9 cellular contexts compared by ENCODE assay signal in genomic region chr1:156090822-156091188, GRCh38. TPM values are rescaled to one million over a fixed set of nuclear protein-coding genes. Genes with fewer than 3 reads are reported as not detected.
A peak's percentile ranks its signal among the peaks of the same experiment; 100 is the strongest.
DNase-seq lines count a peak whose midpoint lies in the region; ATAC-seq and TF ChIP-seq lines count a peak whose summit lies in the region.
"Had no signal": no experiment of that assay in that cellular context is flagged by ENCODE, and none has a peak within 500 bp of the region (broad histone marks: within the 10 kb centered on the region; RNA-seq: fewer than 3 reads in every experiment).

No MANE protein-coding gene starts in this region.

- TF ChIP-seq CTCF in HFFc6 (IDR thresholded peaks at IDR 0.05) (peak; percentile 97), cardiac fibroblast (IDR thresholded peaks at IDR 0.05; ENCODE audit: low read depth, low read length) (peak; percentile 67)

- DNase-seq in Caki2 (ENCODE audit: low read depth) (peak; percentile 59), HFFc6 (peak; percentile 57), NCI-H2227 (lab: John Stamatoyannopoulos, UW; ENCODE audit: unreplicated experiment) (peak; percentile 89), cardiac fibroblast (ENCODE audit: low read depth in 2 of 2) (peak; percentile 84)
- peak; percentile 91 for DNase-seq in stimulated activated CD4-positive, alpha-beta T cell treated with anti-CD3 and anti-CD28 coated beads, Interleukin-4, amount 100 ng/mL, for 1 hour

- in situ Hi-C loops in Caki2 (cut with HindIII; ENCODE audit: low pct_unique_long_range_greater_than_20kb, low sequenced_read_pairs) = no loop called here

- peaks cover 3% of the 10 kb centered on the region; the same call in 1 of the 2 replicates for H3K27me3 Mint-ChIP-seq in HFFc6 (ENCODE audit: insufficient read depth)

- no peaks in the 10 kb centered on the region for H3K36me3 Mint-ChIP-seq in HFFc6 (ENCODE audit: low read depth)

- no peaks in the 10 kb centered on the region for H3K9me3 Mint-ChIP-seq in HFFc6

- peak overlapping the region; percentile 33 for H3K27ac ChIP-seq in layer of hippocampus (ENCODE audit: low read depth, low read length)

- no peak overlapping the region for H3K4me3 ChIP-seq in cardiac fibroblast (replicated peaks in 1 of 2; ENCODE audit: low read depth in 2 of 2, low read length in 2 of 2)

- peaks cover 20% of the 10 kb centered on the region for H3K4me1 Mint-ChIP-seq in HFFc6 (ENCODE audit: low read depth)

- peak; percentile 98 for ATAC-seq in activated CD4-positive, CD25-positive, alpha-beta regulatory T cell treated with anti-CD3 and anti-CD28 coated beads, Interleukin-2, amount 50 U/mL, for 24 hours
- no peak for ATAC-seq in GM18520 (IDR thresholded peaks at IDR 0.05; ENCODE audit: unreplicated experiment)

- no peak overlapping the region for H3K4me3 Mint-ChIP-seq in HFFc6

- H3K27ac Mint-ChIP-seq in HFFc6 = no peak overlapping the region

- no peaks in the 10 kb centered on the region for H3K27me3 ChIP-seq in layer of hippocampus (ENCODE audit: control insufficient read depth, insufficient read depth, low read length)

RNA-seq across cellular contexts. Expression of gene MEX3A, which starts 8.5 kb away (rescaled TPM):
- 0.64 and 2.0 TPM in 2 replicates for total RNA-seq in Caki2 (2014; rRNA removed; shearing (Covaris generic); ENCODE audit: low replicate concordance)
- total RNA-seq in HFFc6 (2021; fragmentation: NEBNext Ultra II Directional; extraction: Animal tissue kit (Norgen Biotek cat#: 25700)) = 1 to 10 TPM; 1.4 to 3.1 (median 2.2) TPM
- total RNA-seq: T-helper 1 cell treated with Interleukin-12 subunit alpha and Interleukin-12 subunit beta and Interleukin-4 antibody, amounts not matched to agents 30 ng/mL and 1 ng/mL, for 36 hours had no signal

RNA-seq across cellular contexts. Expression of gene LMNA, which starts 23.7 kb away (rescaled TPM):
- total RNA-seq in Caki2 (2014; rRNA removed; shearing (Covaris generic); ENCODE audit: low replicate concordance) = 652 and 715 TPM in 2 replicates
- total RNA-seq in HFFc6 (2021; fragmentation: NEBNext Ultra II Directional; extraction: Animal tissue kit (Norgen Biotek cat#: 25700)) = 1,000 to 10,000 TPM; 1,238 to 1,664 (median 1,535) TPM

RNA-seq across cellular contexts. Expression of gene RAB25, which starts 29.8 kb away (rescaled TPM):
- not detected in 2 replicates for total RNA-seq in Caki2 (2014; rRNA removed; shearing (Covaris generic); ENCODE audit: low replicate concordance)
- total RNA-seq in HFFc6 (2021; fragmentation: NEBNext Ultra II Directional; extraction: Animal tissue kit (Norgen Biotek cat#: 25700)) = not detected
- total RNA-seq: T-helper 1 cell treated with Interleukin-12 subunit alpha and Interleukin-12 subunit beta and Interleukin-4 antibody, amounts not matched to agents 30 ng/mL and 1 ng/mL, for 36 hours had no signal

RNA-seq across cellular contexts. Expression of gene LAMTOR2, which starts 36.2 kb away (rescaled TPM):
- 14.3 and 28.3 TPM in 2 replicates for total RNA-seq in Caki2 (2014; rRNA removed; shearing (Covaris generic); ENCODE audit: low replicate concordance)
- total RNA-seq in HFFc6 (2021; fragmentation: NEBNext Ultra II Directional; extraction: Animal tissue kit (Norgen Biotek cat#: 25700)) = 10 to 100 TPM; 48.5 to 73.6 (median 62.5) TPM

RNA-seq across cellular contexts. Expression of gene UBQLN4, which starts 37.2 kb away (rescaled TPM):
- 12.4 and 36.6 TPM in 2 replicates for total RNA-seq in Caki2 (2014; rRNA removed; shearing (Covaris generic); ENCODE audit: low replicate concordance)
- total RNA-seq in HFFc6 (2021; fragmentation: NEBNext Ultra II Directional; extraction: Animal tissue kit (Norgen Biotek cat#: 25700)) = 10 to 100 TPM; 31.6 to 36.0 (median 32.9) TPM
